In genomic region chr15:89368566-89369223, GRCh38 we compare ENCODE assay signal across 17 cellular contexts. TPM values are rescaled to one million over a fixed set of nuclear protein-coding genes. Genes with fewer than 3 reads are reported as not detected.
DNase-seq lines count a peak whose midpoint lies in the region; ATAC-seq, FAIRE-seq and TF ChIP-seq lines count a peak whose summit lies in the region.
"Had no signal": no experiment of that assay in that cellular context is flagged by ENCODE, and none has a peak within 500 bp of the region (broad histone marks: within the 10 kb centered on the region; RNA-seq: fewer than 3 reads in every experiment).

No MANE protein-coding gene starts in this region.

- H3K79me2 ChIP-seq in astrocyte (ENCODE audit: insufficient read depth, low read length) (peaks cover 5% of the 10 kb centered on the region), neural cell (replicated peaks; ENCODE audit: insufficient read depth, low read length) (peaks cover 96% of the 10 kb centered on the region)

- no peaks in the 10 kb centered on the region for H3K9me2 ChIP-seq in neural cell (ENCODE audit: insufficient read depth, low read length)

- no peak overlapping the region for H3K4me3 Mint-ChIP-seq in astrocyte (ENCODE audit: unreplicated experiment)
- H3K4me3 Mint-ChIP-seq: mesothelial cell of epicardium; stimulated activated effector memory CD8-positive, alpha-beta T cell treated with anti-CD3 and anti-CD28 coated beads, Interleukin-12 subunit alpha, Interleukin-12 subunit beta, amount 100 ng/mL, for 72 hours had no signal

- DNase-seq in NCI-H1092 treated with DMSO at 0.1 percent for 48 hours (lab: John Stamatoyannopoulos, UW), result peak; percentile 16
- no peak for DNase-seq in NCI-H1092 (lab: John Stamatoyannopoulos, UW)
- no peak for DNase-seq in astrocyte (ENCODE audit: low read depth)
- DNase-seq in NCI-H2081 treated with DMSO at 0.1 percent for 48 hours (lab: John Stamatoyannopoulos, UW), result no peak
- no peak for DNase-seq in heart left ventricle
- DNase-seq: DMS153, hippocampal formation, NCI-H524 treated with DMSO at 0.1 percent for 48 hours, PC-3, SIG-M5 had no signal

- intact Hi-C loops in heart left ventricle (cut with DNase I), result loop anchor here in 1 of 10 donors (10.0 kb wide), 1 partner anchor 186 kb away; no protein-coding TSS in a partner anchor

- H3K27ac ChIP-seq in HUES6 (ENCODE audit: low read depth, low read length) (no peak overlapping the region), astrocyte (ENCODE audit: low read depth, low read length) (no peak overlapping the region), neural cell (ENCODE audit: low read length) (peak overlapping the region; percentile 66), heart left ventricle (no peak overlapping the region)

- H3K9ac ChIP-seq in HUES6 (ENCODE audit: low read length) (no peak overlapping the region), astrocyte (ENCODE audit: low read length) (no peak overlapping the region), neural cell (ENCODE audit: low read length) (peak overlapping the region; percentile 81)

- 1 to 5% (median 2%) methylated on average over 28 to 34 of the region's 34 CpGs for WGBS in heart left ventricle, 4 donors

- no peaks in the 10 kb centered on the region for H3K9me3 ChIP-seq in HUES6 (ENCODE audit: control insufficient read depth, insufficient read depth, low read depth, low read length)
- peaks cover 5% of the 10 kb centered on the region for H3K9me3 ChIP-seq in astrocyte (ENCODE audit: insufficient read depth, low read depth, low read length)
- H3K9me3 ChIP-seq in neural cell (ENCODE audit: low read length), result no peaks in the 10 kb centered on the region
- no peaks in the 10 kb centered on the region for H3K9me3 ChIP-seq in heart left ventricle

- no peak overlapping the region for H2AFZ ChIP-seq in astrocyte (ENCODE audit: low read depth, low read length)
- H2AFZ ChIP-seq in neural cell (ENCODE audit: low read depth, low read length), result no peak overlapping the region

- no peaks in the 10 kb centered on the region for H3K4me1 Mint-ChIP-seq in astrocyte (ENCODE audit: low read depth, unreplicated experiment)

- no peak overlapping the region for H3K27ac Mint-ChIP-seq in astrocyte (ENCODE audit: unreplicated experiment)
- H3K27ac Mint-ChIP-seq: CD14-positive monocyte; mesothelial cell of epicardium; stimulated activated effector memory CD8-positive, alpha-beta T cell treated with anti-CD3 and anti-CD28 coated beads, Interleukin-12 subunit alpha, Interleukin-12 subunit beta, amount 100 ng/mL, for 72 hours had no signal

- H3K4me1 ChIP-seq in HUES6 (ENCODE audit: control insufficient read depth, insufficient read depth, low read length) (peaks cover 10% of the 10 kb centered on the region), astrocyte (ENCODE audit: insufficient read depth, low read length) (no peaks in the 10 kb centered on the region), heart left ventricle (peaks cover 0 to 35% (median 9%) of the 10 kb centered on the region in 12 donors)

- H3K36me3 Mint-ChIP-seq in astrocyte (ENCODE audit: low read depth, unreplicated experiment), result peaks cover 2% of the 10 kb centered on the region
- H3K36me3 Mint-ChIP-seq: mesothelial cell of epicardium; stimulated activated effector memory CD8-positive, alpha-beta T cell treated with anti-CD3 and anti-CD28 coated beads, Interleukin-12 subunit alpha, Interleukin-12 subunit beta, amount 100 ng/mL, for 72 hours had no signal

- no peak for TF ChIP-seq EP300 in neural cell (conservative IDR thresholded peaks at IDR 0.05; ENCODE audit: poor library complexity, severe bottlenecking)

- no peaks in the 10 kb centered on the region for H3F3A ChIP-seq in neural cell (ENCODE audit: insufficient read depth, low read length, poor library complexity, severe bottlenecking)

- no peak for TF ChIP-seq POLR2A in heart left ventricle (IDR thresholded peaks at IDR 0.05)

- no peak for TF ChIP-seq RAD21 in neural cell (conservative IDR thresholded peaks at IDR 0.05)

- peak overlapping the region; percentile 22 for H3K4me2 ChIP-seq in astrocyte (ENCODE audit: low read length)
- peak overlapping the region; percentile 86 for H3K4me2 ChIP-seq in neural cell (ENCODE audit: low read length)

- H3K9me3 Mint-ChIP-seq in astrocyte (ENCODE audit: unreplicated experiment), result peaks cover 11% of the 10 kb centered on the region
- H3K9me3 Mint-ChIP-seq: mesothelial cell of epicardium; stimulated activated effector memory CD8-positive, alpha-beta T cell treated with anti-CD3 and anti-CD28 coated beads, Interleukin-12 subunit alpha, Interleukin-12 subunit beta, amount 100 ng/mL, for 72 hours had no signal

- ATAC-seq in heart left ventricle, result no peak
- ATAC-seq in HG03025 (IDR thresholded peaks at IDR 0.05; ENCODE audit: low FRiP score, unreplicated experiment), result no peak
- ATAC-seq: PC-3 had no signal

- H3K27me3 Mint-ChIP-seq in astrocyte (ENCODE audit: low read depth, unreplicated experiment), result peaks cover 81% of the 10 kb centered on the region

- H3K4me3 ChIP-seq in HUES6 (ENCODE audit: low read depth, low read length) (peak overlapping the region; percentile 28; the same call in 1 of the 2 replicates), astrocyte (ENCODE audit: insufficient read depth, low read depth, low read length) (no peak overlapping the region), neural cell (ENCODE audit: low read length) (peak overlapping the region; percentile 88), heart left ventricle (no peak overlapping the region)

- peaks cover 100% of the 10 kb centered on the region for H3K27me3 ChIP-seq in HUES6 (ENCODE audit: control insufficient read depth, insufficient read depth, low read length)
- peaks cover 89% of the 10 kb centered on the region for H3K27me3 ChIP-seq in astrocyte (ENCODE audit: insufficient read depth, low read length)
- H3K27me3 ChIP-seq in neural cell (ENCODE audit: insufficient read depth, low read depth, low read length), result peaks cover 78% of the 10 kb centered on the region
- peaks cover 88 to 100% (median 99%) of the 10 kb centered on the region in 9 donors for H3K27me3 ChIP-seq in heart left ventricle

- TF ChIP-seq CTCF in astrocyte (IDR thresholded peaks at IDR 0.05; ENCODE audit: insufficient read depth, low read depth, low read length) (no peak), neural cell (IDR thresholded peaks at IDR 0.05; ENCODE audit: poor library complexity, severe bottlenecking) (no peak), heart left ventricle (IDR thresholded peaks at IDR 0.05) (no peak)

- no peak for FAIRE-seq in astrocyte (lab: Jason Lieb, UNC)
- FAIRE-seq: A204.1 had no signal

- H4K20me1 ChIP-seq in astrocyte (ENCODE audit: insufficient read depth, low read length), result peaks cover 12% of the 10 kb centered on the region
- H4K20me1 ChIP-seq in neural cell (ENCODE audit: insufficient read depth), result no peaks in the 10 kb centered on the region

- no peaks in the 10 kb centered on the region for H3K36me3 ChIP-seq in HUES6 (ENCODE audit: control insufficient read depth, insufficient read depth, low read length)
- H3K36me3 ChIP-seq in astrocyte (ENCODE audit: insufficient read depth, low read length), result no peaks in the 10 kb centered on the region
- no peaks in the 10 kb centered on the region for H3K36me3 ChIP-seq in neural cell (ENCODE audit: insufficient read depth, low read length)
- H3K36me3 ChIP-seq in heart left ventricle, result no peaks in the 10 kb centered on the region

TF ChIP-seq in neural cell, 6 proteins besides CTCF, POLR2A, EP300 and RAD21:
- no peak for TF ChIP-seq MXI1 (conservative IDR thresholded peaks at IDR 0.05; ENCODE audit: poor library complexity, severe bottlenecking)
- no peak for TF ChIP-seq POLR2AphosphoS5 (IDR thresholded peaks at IDR 0.05)
- TF ChIP-seq EZH2 (IDR thresholded peaks at IDR 0.05; ENCODE audit: borderline replicate concordance, insufficient read depth, low read length, poor library complexity, severe bottlenecking), result no peak
- no peak for TF ChIP-seq REST (IDR thresholded peaks at IDR 0.05; ENCODE audit: borderline replicate concordance)
- TF ChIP-seq TAF1 (IDR thresholded peaks at IDR 0.05; ENCODE audit: low read depth), result no peak
- TF ChIP-seq SMC3 (conservative IDR thresholded peaks at IDR 0.05; ENCODE audit: poor library complexity), result no peak

RNA-seq across cellular contexts. Expression of gene POLG, which starts 34.1 kb away (rescaled TPM):
- total RNA-seq in astrocyte (48.5 and 54.4 TPM in 2 replicates), heart left ventricle (10 to 100 TPM; 32.1 to 79.8 (median 38.4) TPM)
- polyA plus RNA-seq in neural cell (47.9 and 62.9 TPM in 2 replicates), heart left ventricle (10 to 100 TPM; 32.6 to 51.5 TPM)
- polyA minus RNA-seq in neural cell, result 42.7 and 58.9 TPM in 2 replicates

Comparison
In these comparisons a context has a peak if more than half of its experiments do, and no peak if none do; other contexts are left out.
1. H3K4me3 ChIP-seq: peak in HUES6 (single experiment) and neural cell (single experiment); none in astrocyte (single experiment) and heart left ventricle (0 of 12).